ENCODE assay signal across 11 cellular contexts in genomic region chr5:124734574-124735168, GRCh38. TPM values are rescaled to one million over a fixed set of nuclear protein-coding genes. Genes with fewer than 3 reads are reported as not detected.
DNase-seq lines count a peak whose midpoint lies in the region; TF ChIP-seq lines count a peak whose summit lies in the region.
"Had no signal": no experiment of that assay in that cellular context is flagged by ENCODE, and none has a peak within 500 bp of the region (broad histone marks: within the 10 kb centered on the region; RNA-seq: fewer than 3 reads in every experiment).

No MANE protein-coding gene starts in this region.

- peaks cover 9% of the 10 kb centered on the region for H3K27me3 Mint-ChIP-seq in glutamatergic neuron (ENCODE audit: unreplicated experiment)

- H3K36me3 ChIP-seq in DOHH2 (ENCODE audit: control insufficient read depth, low read length) (no peaks in the 10 kb centered on the region; the same call in 1 of the 2 replicates), SU-DHL-6 (ENCODE audit: low read length) (no peaks in the 10 kb centered on the region)

- DNase-seq in glutamatergic neuron = no peak
- no peak for DNase-seq in skeletal muscle cell (ENCODE audit: low read depth)
- no peak for DNase-seq in NCI-H526 (lab: John Stamatoyannopoulos, UW)
- DNase-seq in NOMO-1 treated with DMSO at 0.1 percent for 48 hours (lab: John Stamatoyannopoulos, UW; ENCODE audit: unreplicated experiment) = no peak
- DNase-seq in stimulated activated CD8-positive, alpha-beta memory T cell treated with anti-CD3 and anti-CD28 coated beads, Interleukin-4, amount 100 ng/mL, for 48 hours = no peak
- no peak for DNase-seq in inferior parietal cortex (ENCODE audit: extremely low spot score)
- DNase-seq: activated CD4-positive, alpha-beta T cell treated with anti-CD3 and anti-CD28 coated beads, Interleukin-2, amount 50 U/mL, for 48 hours; CD4-positive, alpha-beta memory T cell; stimulated activated naive CD4-positive, alpha-beta T cell had no signal

- TF ChIP-seq CTCF in DOHH2 (IDR thresholded peaks at IDR 0.05; ENCODE audit: low read depth, low read length, poor library complexity, severe bottlenecking) = no peak
- no peak for TF ChIP-seq CTCF in SU-DHL-6 (IDR thresholded peaks at IDR 0.05; ENCODE audit: insufficient read depth, low read length, poor library complexity, severe bottlenecking)
- no peak for TF ChIP-seq CTCF in glutamatergic neuron (IDR thresholded peaks at IDR 0.05; ENCODE audit: partially characterized antibody, unreplicated experiment)

- no peaks in the 10 kb centered on the region for H3K9me3 ChIP-seq in DOHH2 (ENCODE audit: control insufficient read depth, insufficient read depth, low read length)
- H3K9me3 ChIP-seq in SU-DHL-6 (ENCODE audit: insufficient read depth, low read length) = no peaks in the 10 kb centered on the region

- H3K79me2 ChIP-seq in DOHH2 (ENCODE audit: control insufficient read depth, low read length) = peaks cover 100% of the 10 kb centered on the region
- peaks cover 100% of the 10 kb centered on the region for H3K79me2 ChIP-seq in SU-DHL-6 (ENCODE audit: insufficient read depth, low read length)

- H3K27ac ChIP-seq in DOHH2 (ENCODE audit: low read depth, low read length) (peak overlapping the region; percentile 98), SU-DHL-6 (ENCODE audit: low read depth, low read length) (peak overlapping the region; percentile 98)

- H3K27me3 ChIP-seq in DOHH2 (ENCODE audit: control insufficient read depth, low read length) = no peaks in the 10 kb centered on the region
- H3K27me3 ChIP-seq in SU-DHL-6 (ENCODE audit: low read length) = no peaks in the 10 kb centered on the region

- peaks cover 26% of the 10 kb centered on the region for H3K9me3 Mint-ChIP-seq in glutamatergic neuron (ENCODE audit: unreplicated experiment)

- no peak overlapping the region for H2AFZ ChIP-seq in SU-DHL-6 (ENCODE audit: low read depth, low read length, severe bottlenecking)

- H4K20me1 ChIP-seq in DOHH2 (ENCODE audit: control insufficient read depth, insufficient read depth, low read depth, low read length) (no peaks in the 10 kb centered on the region), SU-DHL-6 (ENCODE audit: low read depth, low read length) (no peaks in the 10 kb centered on the region)

- H3K4me2 ChIP-seq in DOHH2 (ENCODE audit: low read length) (peak overlapping the region; percentile 75), SU-DHL-6 (ENCODE audit: low read depth, low read length, poor library complexity, severe bottlenecking) (peak overlapping the region; percentile 96)

- no peaks in the 10 kb centered on the region for H3K9me2 ChIP-seq in DOHH2 (replicated peaks; ENCODE audit: control insufficient read depth, low read length)
- no peaks in the 10 kb centered on the region for H3K9me2 ChIP-seq in SU-DHL-6 (replicated peaks; ENCODE audit: insufficient read depth, low read length)

- no peaks in the 10 kb centered on the region for H3K36me3 Mint-ChIP-seq in glutamatergic neuron (ENCODE audit: unreplicated experiment)
- H3K36me3 Mint-ChIP-seq: CD4-positive, alpha-beta memory T cell had no signal

- peaks cover 100% of the 10 kb centered on the region for H3K4me1 ChIP-seq in DOHH2 (ENCODE audit: control insufficient read depth, low read length)

- peaks cover 80% of the 10 kb centered on the region for H3K4me1 Mint-ChIP-seq in glutamatergic neuron (ENCODE audit: low read depth, unreplicated experiment)
- H3K4me1 Mint-ChIP-seq: CD4-positive, alpha-beta memory T cell had no signal

- peak overlapping the region; percentile 97 for H3K27ac Mint-ChIP-seq in glutamatergic neuron (ENCODE audit: unreplicated experiment)
- H3K27ac Mint-ChIP-seq: CD4-positive, alpha-beta memory T cell had no signal

- peak overlapping the region; percentile 66 for H3K9ac ChIP-seq in SU-DHL-6 (ENCODE audit: low read length)

- H3F3A ChIP-seq in DOHH2 (ENCODE audit: control insufficient read depth, insufficient read depth) (peaks cover 35% of the 10 kb centered on the region), SU-DHL-6 (ENCODE audit: insufficient read depth) (peaks cover 66% of the 10 kb centered on the region)

- H3K4me3 ChIP-seq in DOHH2 (ENCODE audit: low read length) (peak overlapping the region; percentile 77), SU-DHL-6 (ENCODE audit: insufficient read depth, low read length, poor library complexity, severe bottlenecking) (peak overlapping the region; percentile 49), skeletal muscle cell (ENCODE audit: low read depth, low read length) (peak overlapping the region; percentile 24)

- peak overlapping the region; percentile 89 for H3K4me3 Mint-ChIP-seq in glutamatergic neuron (ENCODE audit: unreplicated experiment)
- H3K4me3 Mint-ChIP-seq: CD4-positive, alpha-beta memory T cell had no signal

RNA-seq across cellular contexts. Expression of gene ZNF608, which starts 11.8 kb away (rescaled TPM):
- 161 TPM for total RNA-seq in glutamatergic neuron (ENCODE audit: unreplicated experiment)
- total RNA-seq: CD4-positive, alpha-beta memory T cell had no signal

Comparison
In these comparisons a context has a peak if more than half of its experiments do, and no peak if none do; other contexts are left out.
1. H3K4me3 ChIP-seq: peak in every context shown above with its lines; median percentile 77 in DOHH2; 49 in SU-DHL-6; 24 in skeletal muscle cell.